8 cellular contexts compared by ENCODE assay signal in the genomic region with DNA sequence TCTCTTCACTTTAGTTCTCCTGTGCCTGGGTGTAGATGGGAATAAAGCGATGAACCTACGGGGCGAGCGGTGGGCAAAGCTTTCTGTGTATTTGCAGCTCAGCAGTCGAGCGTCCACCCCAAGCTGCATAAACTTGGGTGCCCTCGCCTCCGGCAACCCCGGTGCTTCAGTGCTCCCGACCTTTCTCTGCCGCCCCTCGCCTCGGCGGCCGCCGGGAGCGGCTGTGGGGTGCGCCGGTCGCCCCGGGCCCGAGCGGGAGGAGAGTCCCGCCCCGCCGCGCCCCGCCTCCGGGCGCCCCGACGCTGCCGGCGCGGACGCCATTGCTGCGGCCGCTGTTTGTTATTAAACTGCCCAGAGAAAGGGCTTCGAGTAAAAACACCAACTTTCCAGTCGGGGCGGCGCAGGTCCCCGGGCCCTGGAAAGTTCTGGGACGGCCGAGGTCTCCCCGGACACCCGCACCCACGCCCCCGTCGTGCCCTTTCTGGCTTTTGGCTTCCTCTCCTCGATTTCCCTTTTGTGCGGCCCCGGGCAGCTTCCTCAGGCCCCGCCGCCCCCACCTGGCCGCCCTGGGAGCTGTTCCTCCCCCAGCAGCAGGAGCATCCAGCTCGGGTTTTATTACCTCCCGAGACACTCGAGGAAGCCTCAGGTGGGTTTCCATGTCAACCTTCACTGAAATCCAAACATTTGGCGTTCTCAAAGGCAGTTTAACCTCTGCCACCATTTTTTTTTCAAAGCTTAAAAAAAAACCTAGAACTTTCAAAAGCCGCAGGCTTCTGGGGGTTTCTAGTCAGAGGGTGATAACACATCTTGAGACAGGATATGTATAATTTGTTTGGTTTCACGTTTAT.
DNase-seq lines count a peak whose midpoint lies in the region; ATAC-seq and TF ChIP-seq lines count a peak whose summit lies in the region.

No MANE protein-coding gene starts in this region.

- TF ChIP-seq CTCF in GM13977 (IDR thresholded peaks at IDR 0.05; ENCODE audit: extremely low read depth, insufficient read depth, missing control alignments): peak; percentile 32
- peak in 1 of 2 donors; percentile 20 for TF ChIP-seq CTCF in left lung (IDR thresholded peaks at IDR 0.05)

- intact Hi-C loops in left lung (cut with DNase I): no loop called here

- H3K27ac ChIP-seq in cingulate gyrus (ENCODE audit: low read depth, low read length): peak overlapping the region; percentile 54
- H3K27ac ChIP-seq in left lung: peak overlapping the region; percentile 82 to 85

- H3K36me3 ChIP-seq in left lung: no peaks in the 10 kb centered on the region

- DNase-seq in GM13977 (ENCODE audit: low spot score): peak; percentile 80
- peak; percentile 80 for DNase-seq in NCI-H146 treated with DMSO at 0.1 percent for 48 hours (lab: John Stamatoyannopoulos, UW; ENCODE audit: unreplicated experiment)
- peak; percentile 65 for DNase-seq in activated CD4-positive, CD25-positive, alpha-beta regulatory T cell treated with anti-CD3 and anti-CD28 coated beads, Interleukin-2, amount 50 U/mL, for 72 hours
- DNase-seq in left lung: peak; percentile 71 to 88
- peak; percentile 19 for DNase-seq in stimulated activated CD8-positive, alpha-beta memory T cell treated with anti-CD3 and anti-CD28 coated beads, Interleukin-12 subunit alpha, Interleukin-12 subunit beta, amount 100 ng/mL, for 1 hour (ENCODE audit: low read depth)
- DNase-seq in COLO829 (ENCODE audit: low spot score): no peak

- in situ Hi-C loops in GM13977 (cut with MboI; ENCODE audit: low pct_unique_long_range_greater_than_20kb, low sequenced_read_pairs, unreplicated experiment): no loop called here

- ATAC-seq in HG02678 (IDR thresholded peaks at IDR 0.05; ENCODE audit: unreplicated experiment): peak; percentile 79
- ATAC-seq in left lung: peak; percentile 92

- H3K27me3 ChIP-seq in left lung: no peaks in the 10 kb centered on the region

- peaks cover 0 to 15% of the 10 kb centered on the region in 2 donors for H3K4me1 ChIP-seq in left lung

- H3K4me3 ChIP-seq in left lung: peak overlapping the region; percentile 52 to 53

- H3K9me3 ChIP-seq in left lung: no peaks in the 10 kb centered on the region
